2 cellular contexts compared by ENCODE assay signal in the genomic region with DNA sequence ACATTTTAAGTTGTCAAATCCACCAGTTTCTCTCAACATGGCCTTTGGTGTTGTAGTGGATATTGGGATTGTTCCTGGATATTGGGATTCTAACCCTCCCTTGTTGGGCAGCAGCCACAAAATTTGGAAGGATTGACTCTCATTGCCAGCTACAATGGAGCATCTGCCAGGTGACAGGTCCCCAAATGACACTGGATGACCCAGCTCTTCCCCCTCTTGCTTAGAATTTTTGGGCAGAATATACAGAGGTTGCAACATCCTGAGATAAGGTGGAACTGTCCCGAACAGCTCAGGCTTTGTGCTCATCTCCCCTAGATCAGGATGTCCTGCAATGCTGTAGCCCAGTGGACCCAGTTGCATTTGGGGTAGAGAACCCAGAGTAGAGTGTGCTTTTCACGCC.
A peak's percentile ranks its signal among the peaks of the same experiment; 100 is the strongest.
TF ChIP-seq lines count a peak whose summit lies in the region.

No MANE protein-coding gene starts in this region.

TF ChIP-seq in liver, 16 proteins besides CTCF, POLR2A, EP300 and RAD21:
- TF ChIP-seq HNF4G (IDR thresholded peaks at IDR 0.05) = peak; percentile 41
- TF ChIP-seq SP1 (IDR thresholded peaks at IDR 0.05) = peak; percentile 68
- TF ChIP-seq, protein P1, sequence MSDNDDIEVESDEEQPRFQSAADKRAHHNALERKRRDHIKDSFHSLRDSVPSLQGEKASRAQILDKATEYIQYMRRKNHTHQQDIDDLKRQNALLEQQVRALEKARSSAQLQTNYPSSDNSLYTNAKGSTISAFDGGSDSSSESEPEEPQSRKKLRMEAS (IDR thresholded peaks at IDR 0.05) = peak; percentile 54
- no peak for TF ChIP-seq EGR1 (IDR thresholded peaks at IDR 0.05; ENCODE audit: low read depth in 2 of 2)
- peak in 1 of 2 donors; percentile 63 for TF ChIP-seq JUND (IDR thresholded peaks at IDR 0.05)
- TF ChIP-seq RXRA (IDR thresholded peaks at IDR 0.05) = peak; percentile 80 to 92
- TF ChIP-seq YY1 (IDR thresholded peaks at IDR 0.05) = peak; percentile 63
- peak; percentile 21 for TF ChIP-seq FOXA1 (IDR thresholded peaks at IDR 0.05)
- TF ChIP-seq, protein P2, sequence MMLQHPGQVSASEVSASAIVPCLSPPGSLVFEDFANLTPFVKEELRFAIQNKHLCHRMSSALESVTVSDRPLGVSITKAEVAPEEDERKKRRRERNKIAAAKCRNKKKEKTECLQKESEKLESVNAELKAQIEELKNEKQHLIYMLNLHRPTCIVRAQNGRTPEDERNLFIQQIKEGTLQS (IDR thresholded peaks at IDR 0.05) = no peak
- TF ChIP-seq GABPA (IDR thresholded peaks at IDR 0.05 in 1 of 2, conservative IDR thresholded peaks at IDR 0.05 in 1 of 2) = peak in 1 of 2 donors; percentile 26
- TF ChIP-seq HNF4A (conservative IDR thresholded peaks at IDR 0.05) = peak; percentile 68 to 76

TF ChIP-seq in HepG2, 621 proteins besides CTCF, POLR2A, EP300 and RAD21:
- TF ChIP-seq ZNF3 (CRISPR knock-in tag; IDR thresholded peaks at IDR 0.05) (no peak), RFX1 (IDR thresholded peaks at IDR 0.05) (no peak), ZNF292 (CRISPR knock-in tag; IDR thresholded peaks at IDR 0.05; ENCODE audit: borderline replicate concordance, low read depth) (no peak), SMARCE1 (IDR thresholded peaks at IDR 0.05; ENCODE audit: borderline replicate concordance) (no peak), HNRNPUL1 (IDR thresholded peaks at IDR 0.05; ENCODE audit: low read depth, low read length) (no peak), SOX6 (IDR thresholded peaks at IDR 0.05) (no peak), SOX6 (CRISPR knock-in tag; IDR thresholded peaks at IDR 0.05) (no peak), ZNF234 (CRISPR knock-in tag; conservative IDR thresholded peaks at IDR 0.05) (no peak)
- TF ChIP-seq, protein P3, sequence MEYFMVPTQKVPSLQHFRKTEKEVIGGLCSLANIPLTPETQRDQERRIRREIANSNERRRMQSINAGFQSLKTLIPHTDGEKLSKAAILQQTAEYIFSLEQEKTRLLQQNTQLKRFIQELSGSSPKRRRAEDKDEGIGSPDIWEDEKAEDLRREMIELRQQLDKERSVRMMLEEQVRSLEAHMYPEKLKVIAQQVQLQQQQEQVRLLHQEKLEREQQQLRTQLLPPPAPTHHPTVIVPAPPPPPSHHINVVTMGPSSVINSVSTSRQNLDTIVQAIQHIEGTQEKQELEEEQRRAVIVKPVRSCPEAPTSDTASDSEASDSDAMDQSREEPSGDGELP (IDR thresholded peaks at IDR 0.05; ENCODE audit: borderline replicate concordance, low read depth) = no peak
